25 cellular contexts compared by ENCODE assay signal in genomic region chr17:56983380-56983779, GRCh38.
"Had no signal": no experiment of that assay in that cellular context is flagged by ENCODE, and none has a peak within 500 bp of the region (broad histone marks: within the 10 kb centered on the region; RNA-seq: fewer than 3 reads in every experiment).

No MANE protein-coding gene starts in this region.

- H3K27ac ChIP-seq: body of pancreas, cardiac muscle cell, neural progenitor cell, pancreas, psoas muscle, tibial artery, VCaP had no signal

- H3K4me3 ChIP-seq: body of pancreas, cardiac muscle cell, mucosa of descending colon, neural progenitor cell, pancreas, psoas muscle, tibial artery had no signal

- H3K9me3 ChIP-seq: body of pancreas, mucosa of descending colon, pancreas, psoas muscle, tibial artery had no signal

- H3K27ac Mint-ChIP-seq: activated CD4-positive, alpha-beta memory T cell treated with anti-CD3 and anti-CD28 coated beads, Interleukin-2, amount 10 ng/mL, durations not matched to agents 7 days and 5 days; activated CD4-positive, alpha-beta T cell treated with anti-CD3 and anti-CD28 coated beads, Interleukin-2, amount 10 ng/mL, durations not matched to agents 24 days and 14 days; neural progenitor cell; stimulated activated naive CD8-positive, alpha-beta T cell treated with anti-CD3 and anti-CD28 coated beads, Interleukin-15, Interleukin-2, amounts not matched to agents 100 ng/mL and 50 ng/mL, for 24 hours had no signal

- H3K36me3 ChIP-seq: neural progenitor cell, pancreas had no signal

- H3K9me3 Mint-ChIP-seq: activated CD4-positive, alpha-beta memory T cell treated with anti-CD3 and anti-CD28 coated beads, Interleukin-2, amount 10 ng/mL, durations not matched to agents 7 days and 5 days; activated CD4-positive, alpha-beta T cell treated with anti-CD3 and anti-CD28 coated beads, Interleukin-2, amount 10 ng/mL, durations not matched to agents 24 days and 14 days; activated naive CD4-positive, alpha-beta T cell treated with anti-CD3 and anti-CD28 coated beads, Interleukin-2, amount 50 U/mL, for 24 hours; dendritic cell treated with granulocyte-macrophage colony-stimulating factor and Interleukin-4, amounts not matched to agents 40 ng/mL and 50 ng/mL, for 4 days; naive B cell; neural progenitor cell; stimulated activated naive CD8-positive, alpha-beta T cell treated with anti-CD3 and anti-CD28 coated beads, Interleukin-15, Interleukin-2, amounts not matched to agents 100 ng/mL and 50 ng/mL, for 24 hours had no signal

- H3K27me3 Mint-ChIP-seq: activated CD4-positive, alpha-beta memory T cell treated with anti-CD3 and anti-CD28 coated beads, Interleukin-2, amount 10 ng/mL, durations not matched to agents 7 days and 5 days; activated CD4-positive, alpha-beta T cell treated with anti-CD3 and anti-CD28 coated beads, Interleukin-2, amount 10 ng/mL, durations not matched to agents 24 days and 14 days; activated naive CD4-positive, alpha-beta T cell treated with anti-CD3 and anti-CD28 coated beads, Interleukin-2, amount 50 U/mL, for 24 hours; dendritic cell treated with granulocyte-macrophage colony-stimulating factor and Interleukin-4, amounts not matched to agents 40 ng/mL and 50 ng/mL, for 4 days; naive B cell; stimulated activated naive CD8-positive, alpha-beta T cell treated with anti-CD3 and anti-CD28 coated beads, Interleukin-15, Interleukin-2, amounts not matched to agents 100 ng/mL and 50 ng/mL, for 24 hours had no signal

- H3K4me3 Mint-ChIP-seq: activated CD4-positive, alpha-beta memory T cell treated with anti-CD3 and anti-CD28 coated beads, Interleukin-2, amount 10 ng/mL, durations not matched to agents 7 days and 5 days; activated CD4-positive, alpha-beta T cell treated with anti-CD3 and anti-CD28 coated beads, Interleukin-2, amount 10 ng/mL, durations not matched to agents 24 days and 14 days; activated naive CD4-positive, alpha-beta T cell treated with anti-CD3 and anti-CD28 coated beads, Interleukin-2, amount 50 U/mL, for 24 hours; dendritic cell treated with granulocyte-macrophage colony-stimulating factor and Interleukin-4, amounts not matched to agents 40 ng/mL and 50 ng/mL, for 4 days; neural progenitor cell; stimulated activated naive CD8-positive, alpha-beta T cell treated with anti-CD3 and anti-CD28 coated beads, Interleukin-15, Interleukin-2, amounts not matched to agents 100 ng/mL and 50 ng/mL, for 24 hours had no signal

- H3K27me3 ChIP-seq: body of pancreas, cardiac muscle cell, neural progenitor cell, pancreas, tibial artery had no signal

- DNase-seq: activated CD4-positive, alpha-beta memory T cell treated with anti-CD3 and anti-CD28 coated beads, Interleukin-2, amount 10 ng/mL, durations not matched to agents 7 days and 5 days; activated CD4-positive, alpha-beta T cell treated with anti-CD3 and anti-CD28 coated beads, Interleukin-2, amount 10 ng/mL, durations not matched to agents 24 days and 14 days; activated gamma-delta T cell; activated T-cell treated with anti-CD3 and anti-CD28 coated beads for 4 hours; anterior cingulate cortex; body of pancreas; effector CD4-positive, alpha-beta T cell; foreskin fibroblast; left colon; mesenchymal stem cell; mucosa of descending colon; naive B cell; pancreas; psoas muscle; right cardiac atrium; stimulated activated CD4-positive, alpha-beta T cell treated with anti-CD3 and anti-CD28 coated beads, Interleukin-4, amount 100 ng/mL, for 4 hours; substantia nigra; T-helper 2 cell; tibial artery had no signal
